Comparison of ENCODE assay signal across 14 cellular contexts in genomic region chr16:62077998-62078397, GRCh38. TPM values are rescaled to one million over a fixed set of nuclear protein-coding genes. Genes with fewer than 3 reads are reported as not detected.
DNase-seq lines count a peak whose midpoint lies in the region; ATAC-seq and TF ChIP-seq lines count a peak whose summit lies in the region.
"Had no signal": no experiment of that assay in that cellular context is flagged by ENCODE, and none has a peak within 500 bp of the region (broad histone marks: within the 10 kb centered on the region; RNA-seq: fewer than 3 reads in every experiment).

No MANE protein-coding gene starts in this region.

- TF ChIP-seq CTCF in GM10266 (IDR thresholded peaks at IDR 0.05; ENCODE audit: control insufficient read depth, insufficient read depth, low read depth, missing control alignments) (peak; percentile 41), OCI-LY7 (conservative IDR thresholded peaks at IDR 0.05; ENCODE audit: low read length) (peak; percentile 56)

- ATAC-seq in GM18498 (IDR thresholded peaks at IDR 0.05; ENCODE audit: unreplicated experiment) (no peak), GM21528 (IDR thresholded peaks at IDR 0.05; ENCODE audit: low FRiP score, unreplicated experiment) (no peak), GM21447 (IDR thresholded peaks at IDR 0.05; ENCODE audit: unreplicated experiment) (no peak)
- ATAC-seq: heart right ventricle had no signal

- DNase-seq in ACHN (peak; percentile 55), GM10266 (ENCODE audit: extremely low spot score) (no peak), OCI-LY7 (ENCODE audit: low spot score) (no peak), iPS DF 6.9 (ENCODE audit: low read depth, low spot score) (peak; percentile 54), HCEC 1CT (no peak)
- DNase-seq: activated T-cell treated with anti-CD3 and anti-CD28 coated beads, Interleukin-2, amount 50 U/mL, for 48 hours; central memory CD4-positive, alpha-beta T cell; heart right ventricle; stimulated activated CD4-positive, alpha-beta T cell treated with anti-CD3 and anti-CD28 coated beads, Interleukin-2, amount 100 ng/mL, for 24 hours had no signal

- in situ Hi-C loops in ACHN (cut with HindIII; ENCODE audit: low pct_ligation_motif_present, low pct_unique_long_range_greater_than_20kb, low sequenced_read_pairs): no loop called here

- no peak overlapping the region for H3K4me3 ChIP-seq in OCI-LY7 (ENCODE audit: low read depth, low read length, poor library complexity, severe bottlenecking)
- H3K4me3 ChIP-seq in iPS DF 6.9 (ENCODE audit: low read length): no peak overlapping the region
- H3K4me3 ChIP-seq: heart right ventricle, suprapubic skin had no signal

- no peaks in the 10 kb centered on the region for H3K9me2 ChIP-seq in OCI-LY7 (ENCODE audit: insufficient read depth, low read length)

- H3K4me1 ChIP-seq in OCI-LY7 (ENCODE audit: insufficient read depth, low read length, poor library complexity, severe bottlenecking) (no peaks in the 10 kb centered on the region), iPS DF 6.9 (ENCODE audit: control insufficient read depth, insufficient read depth, low read length) (no peaks in the 10 kb centered on the region)
- H3K4me1 ChIP-seq: heart right ventricle, suprapubic skin had no signal

- H4K20me1 ChIP-seq in OCI-LY7 (ENCODE audit: insufficient read depth, low read length): no peaks in the 10 kb centered on the region

- no peaks in the 10 kb centered on the region for H3K79me2 ChIP-seq in OCI-LY7 (ENCODE audit: insufficient read depth, low read depth, low read length)

- H3K9me3 ChIP-seq in OCI-LY7 (ENCODE audit: low read length) (no peaks in the 10 kb centered on the region), iPS DF 6.9 (ENCODE audit: control insufficient read depth, insufficient read depth, low read length) (no peaks in the 10 kb centered on the region)
- H3K9me3 ChIP-seq: suprapubic skin had no signal

- no peak overlapping the region for H3K27ac ChIP-seq in OCI-LY7 (ENCODE audit: low read depth, low read length, poor library complexity, severe bottlenecking)
- H3K27ac ChIP-seq in iPS DF 6.9 (ENCODE audit: low read length): no peak overlapping the region
- H3K27ac ChIP-seq: heart right ventricle, suprapubic skin had no signal

- no CpG with 5 or more reads among the region's 4 CpGs for WGBS in iPS DF 6.9 (ENCODE audit: insufficient coverage, insufficient read length)

- H2AFZ ChIP-seq in OCI-LY7 (ENCODE audit: low read length): no peak overlapping the region

- H3K36me3 ChIP-seq in OCI-LY7 (ENCODE audit: insufficient read depth, low read length): no peaks in the 10 kb centered on the region
- H3K36me3 ChIP-seq in iPS DF 6.9 (ENCODE audit: control insufficient read depth, insufficient read depth, low read length): no peaks in the 10 kb centered on the region
- H3K36me3 ChIP-seq: heart right ventricle, suprapubic skin had no signal

- POLR2A ChIA-PET in OCI-LY7 (lab: Charles Lee): interaction anchor here (0.5 to 0.7 kb wide), 3 partner anchors 13 to 1118 kb away, joined by 3 read pairs; no protein-coding TSS in a partner anchor

- no TSS peak for BruUV-seq in OCI-LY7 (replicated peaks; lab: Mats Ljungman, UMichigan)

- intact Hi-C loops in OCI-LY7 (cut with micrococcal nuclease; ENCODE audit: unreplicated experiment): no loop called here

- no peaks in the 10 kb centered on the region for H3K27me3 ChIP-seq in iPS DF 6.9 (ENCODE audit: control insufficient read depth, insufficient read depth, low read length)
- H3K27me3 ChIP-seq: heart right ventricle, suprapubic skin had no signal

- no peak overlapping the region for H3K4me2 ChIP-seq in OCI-LY7 (ENCODE audit: low read length)

- CTCF ChIA-PET in OCI-LY7 (lab: Charles Lee; ENCODE audit: unreplicated experiment): no interaction called here

RNA-seq across cellular contexts. Expression of gene CDH8, which starts 41.8 kb away (rescaled TPM):
- not detected in 2 replicates for total RNA-seq in OCI-LY7 (2014; rRNA removed; shearing (Covaris generic))
- total RNA-seq in OCI-LY7 (2022): not detected in 2 replicates
- total RNA-seq: Daoy had no signal

Comparison
In these comparisons a context has a peak if more than half of its experiments do, and no peak if none do; other contexts are left out.
1. DNase-seq: peak in ACHN (single experiment) and iPS DF 6.9 (single experiment); none in GM10266 (single experiment), OCI-LY7 (single experiment) and HCEC 1CT (single experiment).